Comparison of ENCODE assay signal across 22 cellular contexts in genomic region chr20:24492698-24493097, GRCh38. TPM values are rescaled to one million over a fixed set of nuclear protein-coding genes. Genes with fewer than 3 reads are reported as not detected.
"Had no signal": no experiment of that assay in that cellular context is flagged by ENCODE, and none has a peak within 500 bp of the region (broad histone marks: within the 10 kb centered on the region; RNA-seq: fewer than 3 reads in every experiment).

No MANE protein-coding gene starts in this region.

- H3K36me3 ChIP-seq: left lung, ovary, right atrium auricular region, right lobe of liver, tibial nerve, uterus had no signal

- H3K27ac ChIP-seq: left lung, ovary, right atrium auricular region, right lobe of liver, tibial nerve, uterus had no signal

- H3K27me3 ChIP-seq: left lung, ovary, right atrium auricular region, right lobe of liver, tibial nerve, uterus had no signal

- H3K4me2 ChIP-seq: smooth muscle cell had no signal

- H3K4me1 ChIP-seq: left lung, right lobe of liver, tibial nerve, uterus had no signal

- H3K4me3 ChIP-seq: left lung, lung, ovary, right atrium auricular region, right lobe of liver, smooth muscle cell, tibial nerve, uterus had no signal

- FAIRE-seq: islet of Langerhans, kidney had no signal

- DNase-seq: immature natural killer cell; kidney; left colon; left lung; naive B cell; natural killer cell; nephron progenitor cell; ovary; right lobe of liver; stimulated activated CD4-positive, alpha-beta T cell treated with anti-CD3 and anti-CD28 coated beads, Interleukin-1b, Interleukin-23, amount 100 ng/mL, for 48 hours; stimulated activated CD4-positive, alpha-beta T cell treated with anti-CD3 and anti-CD28 coated beads, Interleukin-2, amount 100 ng/mL, for 48 hours; stimulated activated CD4-positive, alpha-beta T cell treated with anti-CD3 and anti-CD28 coated beads, Interleukin-4, amount 100 ng/mL, for 4 hours; stimulated activated naive CD4-positive, alpha-beta T cell treated with Interleukin-2 at 50 U/mL for 16 hours; stimulated activated naive CD8-positive, alpha-beta T cell treated with anti-CD3 and anti-CD28 coated beads, Interleukin-15, amount 100 ng/mL, for 72 hours; uterus had no signal

- H3K9me3 ChIP-seq: left lung, ovary, right atrium auricular region, right lobe of liver, tibial nerve, uterus had no signal

RNA-seq across cellular contexts. Expression of gene SYNDIG1, which starts 23.3 kb away (rescaled TPM):
- total RNA-seq: mononuclear cell, natural killer cell, pulmonary artery endothelial cell, right lobe of liver had no signal
- polyA plus RNA-seq: immature natural killer cell had no signal
